ENCODE assay signal across 15 cellular contexts in genomic region chr19:43773725-43774102, GRCh38. TPM values are rescaled to one million over a fixed set of nuclear protein-coding genes. Genes with fewer than 3 reads are reported as not detected.
A peak's percentile ranks its signal among the peaks of the same experiment; 100 is the strongest.
DNase-seq lines count a peak whose midpoint lies in the region; ATAC-seq and TF ChIP-seq lines count a peak whose summit lies in the region.
"Had no signal": no experiment of that assay in that cellular context is flagged by ENCODE, and none has a peak within 500 bp of the region (broad histone marks: within the 10 kb centered on the region; RNA-seq: fewer than 3 reads in every experiment).

No MANE protein-coding gene starts in this region.

- peak overlapping the region; percentile 79 for H3K4me3 Mint-ChIP-seq in glutamatergic neuron (ENCODE audit: unreplicated experiment)
- peak overlapping the region; percentile 55 for H3K4me3 Mint-ChIP-seq in progenitor cell of endocrine pancreas (ENCODE audit: low read depth)
- H3K4me3 Mint-ChIP-seq: activated CD8-positive, alpha-beta T cell treated with anti-CD3 and anti-CD28 coated beads, Interleukin-2, amount 10 ng/mL, durations not matched to agents 7 days and 5 days; memory B cell had no signal

- H3K27ac Mint-ChIP-seq in glutamatergic neuron (ENCODE audit: unreplicated experiment) (no peak overlapping the region), progenitor cell of endocrine pancreas (no peak overlapping the region)
- H3K27ac Mint-ChIP-seq: activated CD8-positive, alpha-beta T cell treated with anti-CD3 and anti-CD28 coated beads, Interleukin-2, amount 10 ng/mL, durations not matched to agents 7 days and 5 days; memory B cell had no signal

- ATAC-seq in HG03159 (IDR thresholded peaks at IDR 0.05; ENCODE audit: unreplicated experiment): no peak
- ATAC-seq: activated CD8-positive, alpha-beta T cell treated with anti-CD3 and anti-CD28 coated beads, Interleukin-2, amount 10 ng/mL, durations not matched to agents 7 days and 5 days had no signal

- H3K36me3 Mint-ChIP-seq in glutamatergic neuron (ENCODE audit: unreplicated experiment): no peaks in the 10 kb centered on the region
- no peaks in the 10 kb centered on the region for H3K36me3 Mint-ChIP-seq in progenitor cell of endocrine pancreas (ENCODE audit: insufficient read depth)

- H3K9me3 Mint-ChIP-seq in glutamatergic neuron (ENCODE audit: unreplicated experiment) (peaks cover 5% of the 10 kb centered on the region), progenitor cell of endocrine pancreas (ENCODE audit: low read depth) (no peaks in the 10 kb centered on the region)
- H3K9me3 Mint-ChIP-seq: memory B cell had no signal

- DNase-seq in DMS 273 (lab: John Stamatoyannopoulos, UW; ENCODE audit: unreplicated experiment) (peak; percentile 36), DMS 273 treated with DMSO at 0.1 percent for 48 hours (lab: John Stamatoyannopoulos, UW) (no peak), glutamatergic neuron (no peak), progenitor cell of endocrine pancreas (ENCODE audit: low spot score, unreplicated experiment) (no peak)
- no peak for DNase-seq in activated CD4-positive, alpha-beta T cell treated with anti-CD3 and anti-CD28 coated beads for 4 hours
- DNase-seq: activated CD8-positive, alpha-beta T cell treated with anti-CD3 and anti-CD28 coated beads, Interleukin-2, amount 10 ng/mL, durations not matched to agents 7 days and 5 days; activated effector memory CD4-positive, alpha-beta T cell treated with anti-CD3 and anti-CD28 coated beads, Interleukin-2, amount 50 U/mL, for 16 hours; KBM-7; NCI-H1105 had no signal

- TF ChIP-seq CTCF in glutamatergic neuron (IDR thresholded peaks at IDR 0.05; ENCODE audit: partially characterized antibody, unreplicated experiment): no peak
- no peak for TF ChIP-seq CTCF in progenitor cell of endocrine pancreas (IDR thresholded peaks at IDR 0.05; ENCODE audit: unreplicated experiment)

- H3K27me3 Mint-ChIP-seq in glutamatergic neuron (ENCODE audit: unreplicated experiment) (peaks cover 7% of the 10 kb centered on the region), progenitor cell of endocrine pancreas (peaks cover 88% of the 10 kb centered on the region)
- H3K27me3 Mint-ChIP-seq: memory B cell had no signal

- H3K4me1 Mint-ChIP-seq in glutamatergic neuron (ENCODE audit: low read depth, unreplicated experiment) (no peaks in the 10 kb centered on the region), progenitor cell of endocrine pancreas (ENCODE audit: low read depth) (peaks cover 14% of the 10 kb centered on the region)

RNA-seq across cellular contexts. Expression of gene KCNN4, which starts 7.1 kb away (rescaled TPM):
- total RNA-seq in glutamatergic neuron (ENCODE audit: unreplicated experiment) (0.44 TPM), progenitor cell of endocrine pancreas (0.31 and 0.34 TPM in 2 replicates)

RNA-seq across cellular contexts. Expression of gene SMG9, which starts 19.0 kb away (rescaled TPM):
- total RNA-seq in glutamatergic neuron (ENCODE audit: unreplicated experiment) (34.1 TPM), progenitor cell of endocrine pancreas (74.9 and 78.9 TPM in 2 replicates)

RNA-seq across cellular contexts. Expression of gene LYPD5, which starts 28.5 kb away (rescaled TPM):
- total RNA-seq in glutamatergic neuron (ENCODE audit: unreplicated experiment): not detected
- not detected in 2 replicates for total RNA-seq in progenitor cell of endocrine pancreas
- total RNA-seq: body of pancreas, SK-MEL-5 had no signal

RNA-seq across cellular contexts. Expression of gene ZNF283, which starts 53.4 kb away (rescaled TPM):
- total RNA-seq in glutamatergic neuron (ENCODE audit: unreplicated experiment): 13.0 TPM
- 14.6 and 17.3 TPM in 2 replicates for total RNA-seq in progenitor cell of endocrine pancreas

RNA-seq across cellular contexts. Expression of gene IRGC, which starts 57.8 kb away (rescaled TPM):
- not detected for total RNA-seq in glutamatergic neuron (ENCODE audit: unreplicated experiment)
- total RNA-seq in progenitor cell of endocrine pancreas: not detected in 2 replicates
- total RNA-seq: activated CD8-positive, alpha-beta T cell treated with anti-CD3 and anti-CD28 coated beads, Interleukin-2, amount 10 ng/mL, durations not matched to agents 7 days and 5 days; body of pancreas; omental fat pad; SK-MEL-5; spleen had no signal
